Comparison of ENCODE assay signal across 12 cellular contexts in genomic region chr17:17120716-17121115, GRCh38.
A peak's percentile ranks its signal among the peaks of the same experiment; 100 is the strongest.
DNase-seq lines count a peak whose midpoint lies in the region; ATAC-seq and TF ChIP-seq lines count a peak whose summit lies in the region.
"Had no signal": no experiment of that assay in that cellular context is flagged by ENCODE, and none has a peak within 500 bp of the region (broad histone marks: within the 10 kb centered on the region; RNA-seq: fewer than 3 reads in every experiment).

No MANE protein-coding gene starts in this region.

- H3K4me3 ChIP-seq in HEK293 (ENCODE audit: low read depth, low read length): no peak overlapping the region

- H3K9me3 Mint-ChIP-seq in activated T-helper 2 cell treated with anti-CD3 and anti-CD28 coated beads, Interferon-gamma antibody, Interleukin-2, Interleukin-4, amounts not matched to agents 10 μg/mL and 5 μg/mL and 100 μg/mL, durations not matched to agents 14 hours and 24 hours and 36 hours: no peaks in the 10 kb centered on the region
- no peaks in the 10 kb centered on the region for H3K9me3 Mint-ChIP-seq in stimulated activated memory B cell treated with anti-CD40 and anti-IgM and Interleukin-4, amounts not matched to agents 10 μg/mL and 1 μg/mL and 100 μg/mL, for 72 hours
- H3K9me3 Mint-ChIP-seq: memory B cell had no signal

- H3K4me1 ChIP-seq in HEK293 (ENCODE audit: control insufficient read depth, insufficient read depth, low read length): no peaks in the 10 kb centered on the region

- H3K36me3 ChIP-seq in HEK293 (ENCODE audit: control insufficient read depth in 2 of 2, insufficient read depth in 1 of 2, low read length in 2 of 2): no peaks in the 10 kb centered on the region; a peak in 1 of 3 replicates

- no peak overlapping the region for H3K27ac ChIP-seq in HEK293 (ENCODE audit: extremely low read depth, low read depth, low read length)

- ATAC-seq in left ventricle myocardium superior (peak; percentile 28), GM21737 (IDR thresholded peaks at IDR 0.05; ENCODE audit: unreplicated experiment) (no peak), HG03521 (IDR thresholded peaks at IDR 0.05; ENCODE audit: unreplicated experiment) (no peak)
- ATAC-seq in stimulated activated memory B cell treated with anti-CD40 and anti-IgM and Interleukin-4, amounts not matched to agents 10 μg/mL and 1 μg/mL and 100 μg/mL, for 72 hours: no peak

- H3K27me3 Mint-ChIP-seq in activated T-helper 2 cell treated with anti-CD3 and anti-CD28 coated beads, Interferon-gamma antibody, Interleukin-2, Interleukin-4, amounts not matched to agents 10 μg/mL and 5 μg/mL and 100 μg/mL, durations not matched to agents 14 hours and 24 hours and 36 hours (ENCODE audit: low read depth): no peaks in the 10 kb centered on the region
- H3K27me3 Mint-ChIP-seq in stimulated activated memory B cell treated with anti-CD40 and anti-IgM and Interleukin-4, amounts not matched to agents 10 μg/mL and 1 μg/mL and 100 μg/mL, for 72 hours: no peaks in the 10 kb centered on the region
- H3K27me3 Mint-ChIP-seq: memory B cell had no signal

- H3K9me3 ChIP-seq in HEK293 (ENCODE audit: control insufficient read depth, insufficient read depth, low read depth, low read length): no peaks in the 10 kb centered on the region

- CTCF ChIA-PET in HEK293 (lab: Yijun Ruan, JAX): interaction anchor here (0.5 to 4.8 kb wide), 7 partner anchors 10 to 121 kb away, joined by 3 to 20 read pairs (median 3); no protein-coding TSS in a partner anchor

- POLR2A ChIA-PET in HEK293 (lab: Yijun Ruan, JAX): no interaction called here

- no peaks in the 10 kb centered on the region for H3K36me3 Mint-ChIP-seq in activated T-helper 2 cell treated with anti-CD3 and anti-CD28 coated beads, Interferon-gamma antibody, Interleukin-2, Interleukin-4, amounts not matched to agents 10 μg/mL and 5 μg/mL and 100 μg/mL, durations not matched to agents 14 hours and 24 hours and 36 hours (ENCODE audit: low read depth)
- no peaks in the 10 kb centered on the region for H3K36me3 Mint-ChIP-seq in stimulated activated memory B cell treated with anti-CD40 and anti-IgM and Interleukin-4, amounts not matched to agents 10 μg/mL and 1 μg/mL and 100 μg/mL, for 72 hours

- no peak for TF ChIP-seq CTCF in HEK293 (tag by site-specific recombination; IDR thresholded peaks at IDR 0.05)

- intact Hi-C loops in activated T-helper 2 cell treated with anti-CD3 and anti-CD28 coated beads, Interferon-gamma antibody, Interleukin-2, Interleukin-4, amounts not matched to agents 10 μg/mL and 5 μg/mL and 100 μg/mL, durations not matched to agents 14 hours and 24 hours and 36 hours (cut with micrococcal nuclease): no loop called here
- intact Hi-C loops in left ventricle myocardium superior (cut with micrococcal nuclease): no loop called here

- H3K4me3 Mint-ChIP-seq in activated T-helper 2 cell treated with anti-CD3 and anti-CD28 coated beads, Interferon-gamma antibody, Interleukin-2, Interleukin-4, amounts not matched to agents 10 μg/mL and 5 μg/mL and 100 μg/mL, durations not matched to agents 14 hours and 24 hours and 36 hours (ENCODE audit: low read depth): no peak overlapping the region
- no peak overlapping the region for H3K4me3 Mint-ChIP-seq in stimulated activated memory B cell treated with anti-CD40 and anti-IgM and Interleukin-4, amounts not matched to agents 10 μg/mL and 1 μg/mL and 100 μg/mL, for 72 hours
- H3K4me3 Mint-ChIP-seq: memory B cell had no signal

- DNase-seq in activated T-helper 2 cell treated with anti-CD3 and anti-CD28 coated beads, Interferon-gamma antibody, Interleukin-2, Interleukin-4, amounts not matched to agents 10 μg/mL and 5 μg/mL and 100 μg/mL, durations not matched to agents 14 hours and 24 hours and 36 hours (ENCODE audit: low spot score): no peak
- DNase-seq in left ventricle myocardium superior (peak; percentile 9), 8988T (no peak)
- DNase-seq: activated CD4-positive, alpha-beta T cell treated with anti-CD3 and anti-CD28 coated beads, Interleukin-2, amount 50 U/mL, for 1 hour; NCI-H187 treated with DMSO at 0.1 percent for 48 hours; SIG-M5; stimulated activated naive CD4-positive, alpha-beta T cell treated with Interleukin-2 at 50 U/mL for 16 hours had no signal

- H3K4me1 Mint-ChIP-seq in activated T-helper 2 cell treated with anti-CD3 and anti-CD28 coated beads, Interferon-gamma antibody, Interleukin-2, Interleukin-4, amounts not matched to agents 10 μg/mL and 5 μg/mL and 100 μg/mL, durations not matched to agents 14 hours and 24 hours and 36 hours (ENCODE audit: low read depth): peaks cover 43% of the 10 kb centered on the region
- H3K4me1 Mint-ChIP-seq in stimulated activated memory B cell treated with anti-CD40 and anti-IgM and Interleukin-4, amounts not matched to agents 10 μg/mL and 1 μg/mL and 100 μg/mL, for 72 hours: peaks cover 88% of the 10 kb centered on the region

- H3K27ac Mint-ChIP-seq in activated T-helper 2 cell treated with anti-CD3 and anti-CD28 coated beads, Interferon-gamma antibody, Interleukin-2, Interleukin-4, amounts not matched to agents 10 μg/mL and 5 μg/mL and 100 μg/mL, durations not matched to agents 14 hours and 24 hours and 36 hours: peak overlapping the region; percentile 84
- H3K27ac Mint-ChIP-seq in stimulated activated memory B cell treated with anti-CD40 and anti-IgM and Interleukin-4, amounts not matched to agents 10 μg/mL and 1 μg/mL and 100 μg/mL, for 72 hours: peak overlapping the region; percentile 58
- H3K27ac Mint-ChIP-seq: memory B cell had no signal

TF ChIP-seq in HEK293, 187 proteins besides CTCF, POLR2A, EP300 and RAD21:
- TF ChIP-seq SCRT1 (tag by site-specific recombination; IDR thresholded peaks at IDR 0.05; ENCODE audit: borderline replicate concordance) (no peak), PRDM10 (tag by site-specific recombination; IDR thresholded peaks at IDR 0.05) (0 out of 2 replicates have a peak, but pooled peaks have one; percentile 24), WT1 (tag by site-specific recombination; IDR thresholded peaks at IDR 0.05) (no peak), ZNF16 (tag by site-specific recombination; IDR thresholded peaks at IDR 0.05; ENCODE audit: low read depth) (no peak), ZBTB21 (tag by site-specific recombination; IDR thresholded peaks at IDR 0.05) (no peak), ZNF433 (tag by site-specific recombination; IDR thresholded peaks at IDR 0.05; ENCODE audit: low read depth) (no peak), ZNF843 (tag by site-specific recombination; IDR thresholded peaks at IDR 0.05) (no peak), ZNF777 (tag by site-specific recombination; IDR thresholded peaks at IDR 0.05; ENCODE audit: borderline replicate concordance) (no peak), ZEB2 (tag by site-specific recombination; IDR thresholded peaks at IDR 0.05) (no peak), MEIS1 (CRISPR knock-in tag; IDR thresholded peaks at IDR 0.05; ENCODE audit: borderline replicate concordance) (no peak), ZNF664 (tag by site-specific recombination; IDR thresholded peaks at IDR 0.05) (no peak), ZBTB17 (tag by site-specific recombination; IDR thresholded peaks at IDR 0.05) (peak; percentile 83), IKZF3 (tag by site-specific recombination; IDR thresholded peaks at IDR 0.05) (no peak), KLF17 (tag by site-specific recombination; IDR thresholded peaks at IDR 0.05) (no peak), ZNF274 (IDR thresholded peaks at IDR 0.05; ENCODE audit: low read length) (no peak), ZNF274 (tag by site-specific recombination; IDR thresholded peaks at IDR 0.05; ENCODE audit: borderline replicate concordance) (no peak)
